ENCODE assay signal across 8 cellular contexts in genomic region chr1:153658400-153659174, GRCh38. TPM values are rescaled to one million over a fixed set of nuclear protein-coding genes. Genes with fewer than 3 reads are reported as not detected.
DNase-seq lines count a peak whose midpoint lies in the region; ATAC-seq and FAIRE-seq lines count a peak whose summit lies in the region.

TSS of gene SNAPIN (plus strand) at chr1:153658703. CDS start at chr1:153658744, 41 bp downstream.

- DNase-seq in DMS79 (lab: John Stamatoyannopoulos, UW), result peak; percentile 71
- peak; percentile 83 for DNase-seq in KG1 (lab: John Stamatoyannopoulos, UW)
- DNase-seq in RCC 7860 (ENCODE audit: low spot score), result peak; percentile 61
- DNase-seq in activated T-cell treated with anti-CD3 and anti-CD28 coated beads, Interleukin-2, amount 50 U/mL, for 48 hours, result peak; percentile 96
- peak; percentile 93 for DNase-seq in myocyte (ENCODE audit: low read depth)
- peak; percentile 83 to 88 for DNase-seq in stimulated activated CD8-positive, alpha-beta memory T cell treated with anti-CD3 and anti-CD28 coated beads, Interleukin-7, amount 100 ng/mL, for 48 hours (ENCODE audit: extremely low read depth in 1 of 2, low read depth in 1 of 2)

- peak; percentile 17 for FAIRE-seq in RCC 7860 (lab: Jason Lieb, UNC)

- ATAC-seq in GM21723 (IDR thresholded peaks at IDR 0.05; ENCODE audit: unreplicated experiment) (peak; percentile 91), esophagus mucosa (peak; percentile 94)

RNA-seq across cellular contexts. Expression of gene SNAPIN, which starts in this region (rescaled TPM):
- total RNA-seq in esophagus mucosa (32.0 TPM), myocyte (68.3 and 75.1 TPM in 2 replicates)
- polyA plus RNA-seq in myocyte (2012), result 90.0 TPM

Comparison
In these comparisons a context has a peak if more than half of its experiments do, and no peak if none do; other contexts are left out.
1. Peak in every context shown above with its lines: DNase-seq and ATAC-seq.